In the genomic region with DNA sequence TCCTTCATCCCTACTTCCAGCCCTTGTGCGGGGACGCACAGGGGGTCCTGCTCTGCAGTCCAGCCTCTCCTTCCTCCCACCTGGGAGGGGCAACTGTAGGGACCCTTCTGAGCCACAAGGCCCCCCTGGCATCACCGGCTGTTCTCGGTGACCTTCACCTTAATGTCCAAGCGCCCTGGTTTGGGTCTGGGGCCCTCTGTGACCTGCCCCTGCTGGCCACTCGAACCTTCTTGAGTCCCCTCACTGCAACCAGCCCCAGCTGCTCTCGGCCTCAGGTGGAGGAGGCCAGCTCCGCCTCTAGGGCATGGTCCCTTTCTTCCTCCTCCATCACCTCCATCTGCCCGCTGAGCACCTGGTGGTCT, we compare ENCODE assay signal across 15 cellular contexts. TPM values are rescaled to one million over a fixed set of nuclear protein-coding genes. Genes with fewer than 3 reads are reported as not detected.
DNase-seq lines count a peak whose midpoint lies in the region; ATAC-seq and TF ChIP-seq lines count a peak whose summit lies in the region.
"Had no signal": no experiment of that assay in that cellular context is flagged by ENCODE, and none has a peak within 500 bp of the region (broad histone marks: within the 10 kb centered on the region; RNA-seq: fewer than 3 reads in every experiment).

No MANE protein-coding gene starts in this region.

- DNase-seq in heart right ventricle (no peak), left ventricle myocardium superior (no peak), WTC11 (ENCODE audit: low spot score) (no peak), mesendoderm (no peak), type B pancreatic cell (ENCODE audit: extremely low spot score, unreplicated experiment) (peak; percentile 69), Ammon's horn (ENCODE audit: low spot score) (no peak), T1000 (lab: John Stamatoyannopoulos, UW) (no peak)
- DNase-seq in activated CD4-positive, alpha-beta T cell treated with anti-CD3 and anti-CD28 coated beads for 4 hours = no peak
- DNase-seq: cortex of kidney, NCI-H2107, upper lobe of right lung had no signal

- H2BK15ac ChIP-seq in mesendoderm (replicated peaks; ENCODE audit: low read depth) = no peak overlapping the region

- H3K4me1 Mint-ChIP-seq in WTC11 = peaks cover 31% of the 10 kb centered on the region
- H3K4me1 Mint-ChIP-seq in type B pancreatic cell (ENCODE audit: unreplicated experiment) = peaks cover 24% of the 10 kb centered on the region

- POLR2A ChIA-PET in WTC11 (lab: Charles Lee) = no interaction called here

- H3K9me3 ChIP-seq in heart right ventricle = no peaks in the 10 kb centered on the region
- H3K9me3 ChIP-seq: upper lobe of right lung had no signal

- no peaks in the 10 kb centered on the region for H3K27me3 ChIP-seq in heart right ventricle
- no peaks in the 10 kb centered on the region for H3K27me3 ChIP-seq in mesendoderm (ENCODE audit: insufficient read depth, low read length, poor library complexity)
- H3K27me3 ChIP-seq: upper lobe of right lung had no signal

- 75 to 78% methylated on average over 9 of the region's 9 CpGs for WGBS in heart right ventricle, 2 donors
- no CpG with 5 or more reads among the region's 9 CpGs for WGBS in mesendoderm (ENCODE audit: extremely low coverage, insufficient coverage, low lambda C conversion rate)

- no peak overlapping the region for H2AK5ac ChIP-seq in mesendoderm (ENCODE audit: low read length)

- H3K27ac ChIP-seq in heart right ventricle (peak overlapping the region in 7 of 10 donors; percentile 48 to 91 (median 85)), mesendoderm (ENCODE audit: low read depth, low read length) (no peak overlapping the region)

- H4K5ac ChIP-seq in mesendoderm (ENCODE audit: low read length) = no peak overlapping the region

- no peak overlapping the region for H3K4ac ChIP-seq in mesendoderm (ENCODE audit: low read depth, low read length)

- no peaks in the 10 kb centered on the region for H3K79me2 ChIP-seq in mesendoderm (ENCODE audit: control insufficient read depth, insufficient read depth, low read length)

- H3K18ac ChIP-seq in mesendoderm (ENCODE audit: low read length) = no peak overlapping the region

- H3K27ac Mint-ChIP-seq in WTC11 = no peak overlapping the region
- no peak overlapping the region for H3K27ac Mint-ChIP-seq in type B pancreatic cell
- H3K27ac Mint-ChIP-seq: stimulated activated naive CD8-positive, alpha-beta T cell treated with anti-CD3 and anti-CD28 coated beads, Interleukin-15, Interleukin-2, amounts not matched to agents 100 ng/mL and 50 ng/mL, for 24 hours had no signal

- peaks cover 6% of the 10 kb centered on the region for H3K79me1 ChIP-seq in mesendoderm (ENCODE audit: low read length)

- H3K23ac ChIP-seq in mesendoderm (ENCODE audit: low read length) = no peak overlapping the region

- H3K4me2 ChIP-seq in mesendoderm (ENCODE audit: low read length) = no peak overlapping the region
- H3K4me2 ChIP-seq: smooth muscle cell had no signal

- no peaks in the 10 kb centered on the region for H3K9me3 Mint-ChIP-seq in WTC11
- H3K9me3 Mint-ChIP-seq in type B pancreatic cell = no peaks in the 10 kb centered on the region
- H3K9me3 Mint-ChIP-seq: activated CD4-positive, alpha-beta T cell treated with anti-CD3 and anti-CD28 coated beads, Interleukin-2, amount 10 ng/mL, durations not matched to agents 24 days and 14 days; naive thymus-derived CD8-positive, alpha-beta T cell; stimulated activated naive CD8-positive, alpha-beta T cell treated with anti-CD3 and anti-CD28 coated beads, Interleukin-15, Interleukin-2, amounts not matched to agents 100 ng/mL and 50 ng/mL, for 24 hours had no signal

- H3K36me3 ChIP-seq in heart right ventricle (peaks cover 0 to 20% (median 0%) of the 10 kb centered on the region in 9 donors), mesendoderm (ENCODE audit: control insufficient read depth, insufficient read depth, low read length) (peaks cover 2% of the 10 kb centered on the region)

- no peak overlapping the region for H3K4me3 ChIP-seq in heart right ventricle
- H3K4me3 ChIP-seq in mesendoderm (ENCODE audit: low read length) = no peak overlapping the region
- H3K4me3 ChIP-seq: smooth muscle cell, upper lobe of right lung had no signal

- intact Hi-C loops in heart right ventricle (cut with DNase I) = loop anchor here in 9 of 10 donors (2.0 to 10.0 kb wide), 4 partner anchors 944 to 1294 kb away; no protein-coding TSS in a partner anchor
- intact Hi-C loops in left ventricle myocardium superior (cut with micrococcal nuclease) = loop anchor here (5.0 kb wide), 1 partner anchor 1091 kb away; no protein-coding TSS in a partner anchor

- H3K27me3 Mint-ChIP-seq in WTC11 (ENCODE audit: low read depth) (no peaks in the 10 kb centered on the region), type B pancreatic cell (peaks cover 2% of the 10 kb centered on the region)
- H3K27me3 Mint-ChIP-seq: activated CD4-positive, alpha-beta T cell treated with anti-CD3 and anti-CD28 coated beads, Interleukin-2, amount 10 ng/mL, durations not matched to agents 24 days and 14 days; stimulated activated naive CD8-positive, alpha-beta T cell treated with anti-CD3 and anti-CD28 coated beads, Interleukin-15, Interleukin-2, amounts not matched to agents 100 ng/mL and 50 ng/mL, for 24 hours had no signal

- H3K9ac ChIP-seq in mesendoderm (ENCODE audit: low read length) = no peak overlapping the region

- H4K8ac ChIP-seq in mesendoderm (ENCODE audit: low read depth, low read length) = no peak overlapping the region

- TF ChIP-seq CTCF in heart right ventricle (IDR thresholded peaks at IDR 0.05) (no peak), WTC11 (IDR thresholded peaks at IDR 0.05) (no peak), type B pancreatic cell (conservative IDR thresholded peaks at IDR 0.05) (no peak)

- H3K56ac ChIP-seq in mesendoderm (ENCODE audit: low read length) = peak overlapping the region; percentile 60

- H3K36me3 Mint-ChIP-seq in WTC11 (peaks cover 8% of the 10 kb centered on the region; the same call in 1 of the 2 replicates), type B pancreatic cell (no peaks in the 10 kb centered on the region)

- H2BK5ac ChIP-seq in mesendoderm (ENCODE audit: low read length) = no peak overlapping the region

- H3K4me3 Mint-ChIP-seq in WTC11 = no peak overlapping the region
- H3K4me3 Mint-ChIP-seq in type B pancreatic cell = no peak overlapping the region
- H3K4me3 Mint-ChIP-seq: activated CD4-positive, alpha-beta T cell treated with anti-CD3 and anti-CD28 coated beads, Interleukin-2, amount 10 ng/mL, durations not matched to agents 24 days and 14 days; stimulated activated naive CD8-positive, alpha-beta T cell treated with anti-CD3 and anti-CD28 coated beads, Interleukin-15, Interleukin-2, amounts not matched to agents 100 ng/mL and 50 ng/mL, for 24 hours had no signal

- H2BK120ac ChIP-seq in mesendoderm (ENCODE audit: low read depth, low read length) = no peak overlapping the region

- CTCF ChIA-PET in WTC11 (lab: Charles Lee) = interaction anchor here (0.6 to 6.3 kb wide), 16 partner anchors 9 to 1089 kb away, joined by 3 to 89 read pairs (median 6); no protein-coding TSS in a partner anchor

- H3K4me1 ChIP-seq in heart right ventricle = peaks cover 24 to 56% (median 46%) of the 10 kb centered on the region in 9 donors
- H3K4me1 ChIP-seq in mesendoderm (ENCODE audit: control insufficient read depth, low read depth, low read length) = no peaks in the 10 kb centered on the region

- ATAC-seq in heart right ventricle (no peak), left ventricle myocardium superior (no peak), WTC11 (peak; percentile 2)

TF ChIP-seq in WTC11, 78 proteins besides CTCF, POLR2A, EP300 and RAD21 (continues in another document):
- TF ChIP-seq AFF4 (CRISPR knock-in tag; IDR thresholded peaks at IDR 0.05; ENCODE audit: borderline replicate concordance) (no peak), JAZF1 (CRISPR knock-in tag; IDR thresholded peaks at IDR 0.05) (no peak)

RNA-seq across cellular contexts. Expression of gene RGMA, which starts 57.9 kb away (rescaled TPM):
- total RNA-seq in heart right ventricle (10 to 100 TPM in 5 of 10 donors, 1 to 10 TPM in 5; 4.9 to 33.8 (median 10.9) TPM), left ventricle myocardium superior (27.0 TPM), WTC11 (2021) (36.9 to 47.2 TPM (median 37.7 TPM) in 3 replicates), type B pancreatic cell (ENCODE audit: low replicate concordance) (37.0 and 41.6 TPM in 2 replicates)
- 10 to 100 TPM in 1 of 2 donors, 1 to 10 TPM in 1; 7.3 to 11.9 TPM for polyA plus RNA-seq in heart right ventricle
- polyA plus RNA-seq in mesendoderm (2013, experiment 1 of 2) = 8.8 TPM
- 9.4 TPM for polyA plus RNA-seq in mesendoderm (2013, experiment 2 of 2)
- total RNA-seq: naive thymus-derived CD8-positive, alpha-beta T cell had no signal
- polyA plus RNA-seq: naive thymus-derived CD8-positive, alpha-beta T cell had no signal
